In genomic region chr10:15083674-15084501, GRCh38 we compare ENCODE assay signal across 9 cellular contexts.
A peak's percentile ranks its signal among the peaks of the same experiment; 100 is the strongest.
DNase-seq lines count a peak whose midpoint lies in the region; ATAC-seq and TF ChIP-seq lines count a peak whose summit lies in the region.
"Had no signal": no experiment of that assay in that cellular context is flagged by ENCODE, and none has a peak within 500 bp of the region (broad histone marks: within the 10 kb centered on the region; RNA-seq: fewer than 3 reads in every experiment).

No MANE protein-coding gene starts in this region.

- H3K36me3 Mint-ChIP-seq in effector memory CD8-positive, alpha-beta T cell (ENCODE audit: insufficient read depth): no peaks in the 10 kb centered on the region
- H3K36me3 Mint-ChIP-seq in nephron (ENCODE audit: low read depth): no peaks in the 10 kb centered on the region

- peak overlapping the region; percentile 6 to 14 for H3K4me3 Mint-ChIP-seq in effector memory CD8-positive, alpha-beta T cell
- H3K4me3 Mint-ChIP-seq in nephron: peak overlapping the region in 2 of 3 experiments; percentile 75 to 84

- H3K4me2 ChIP-seq in Loucy (ENCODE audit: low read depth, low read length, poor library complexity, severe bottlenecking): peak overlapping the region; percentile 92

- H3F3A ChIP-seq in Loucy (ENCODE audit: low read depth): 0 out of 2 replicates have a peak, but pooled peaks cover 2% of the 10 kb centered on the region

- H2AFZ ChIP-seq in Loucy (ENCODE audit: low read length): peak overlapping the region; percentile 68

- no peaks in the 10 kb centered on the region for H3K9me3 ChIP-seq in Loucy (ENCODE audit: insufficient read depth, low read depth, low read length)

- ATAC-seq in effector memory CD8-positive, alpha-beta T cell (replicated peaks): no peak

- peaks cover 36% of the 10 kb centered on the region for H3K4me1 ChIP-seq in Loucy (ENCODE audit: insufficient read depth, low read length, poor library complexity, severe bottlenecking)

- no peaks in the 10 kb centered on the region for H3K27me3 ChIP-seq in Loucy (ENCODE audit: insufficient read depth, low read length, poor library complexity, severe bottlenecking)

- peak overlapping the region; percentile 72 for H3K4me3 ChIP-seq in Loucy (ENCODE audit: low read length, poor library complexity, severe bottlenecking)

- H4K20me1 ChIP-seq in Loucy (ENCODE audit: insufficient read depth, low read length, poor library complexity, severe bottlenecking): no peaks in the 10 kb centered on the region

- peak overlapping the region; percentile 67 for H3K27ac ChIP-seq in 22Rv1

- DNase-seq in effector memory CD8-positive, alpha-beta T cell: no peak
- DNase-seq in globus pallidus (ENCODE audit: low spot score) (no peak), NCI-H2196 (lab: John Stamatoyannopoulos, UW; ENCODE audit: unreplicated experiment) (no peak), inferior parietal cortex (ENCODE audit: extremely low spot score) (no peak)
- DNase-seq in stimulated activated CD4-positive, alpha-beta T cell treated with anti-CD3 and anti-CD28 coated beads, Interleukin-2, amount 100 ng/mL, for 48 hours: no peak
- DNase-seq: NCI-H82 had no signal

- H3K27me3 Mint-ChIP-seq in effector memory CD8-positive, alpha-beta T cell: peaks cover 0 to 6% of the 10 kb centered on the region in 2 donors
- H3K27me3 Mint-ChIP-seq in nephron (ENCODE audit: low read depth): no peaks in the 10 kb centered on the region

- peaks cover 44% of the 10 kb centered on the region for H3K79me2 ChIP-seq in Loucy (ENCODE audit: insufficient read depth, low read length)

- no peak overlapping the region for H3K27ac Mint-ChIP-seq in effector memory CD8-positive, alpha-beta T cell
- peak overlapping the region; percentile 27 to 92 (median 91) for H3K27ac Mint-ChIP-seq in nephron

- no peaks in the 10 kb centered on the region for H3K9me2 ChIP-seq in Loucy (replicated peaks; ENCODE audit: low read depth, low read length)

- no peaks in the 10 kb centered on the region for H3K9me3 Mint-ChIP-seq in effector memory CD8-positive, alpha-beta T cell
- no peaks in the 10 kb centered on the region for H3K9me3 Mint-ChIP-seq in nephron

- peak overlapping the region; percentile 19 for H3K9ac ChIP-seq in Loucy (ENCODE audit: low read depth, low read length, poor library complexity, severe bottlenecking)

- TF ChIP-seq CTCF in 22Rv1 (IDR thresholded peaks at IDR 0.05) (0 out of 2 replicates have a peak, but pooled peaks have one; percentile 26), Loucy (conservative IDR thresholded peaks at IDR 0.05; ENCODE audit: low read length) (no peak; the same call in 1 of the 2 replicates), nephron (IDR thresholded peaks at IDR 0.05; ENCODE audit: unreplicated experiment in 3 of 3) (no peak)

- H3K36me3 ChIP-seq in Loucy (ENCODE audit: insufficient read depth, low read length): no peaks in the 10 kb centered on the region

- H3K4me1 Mint-ChIP-seq in effector memory CD8-positive, alpha-beta T cell (ENCODE audit: low read depth in 2 of 2): no peaks in the 10 kb centered on the region
- peaks cover 16% of the 10 kb centered on the region for H3K4me1 Mint-ChIP-seq in nephron

Comparison
In these comparisons a context has a peak if more than half of its experiments do, and no peak if none do; other contexts are left out.
1. H3K27ac Mint-ChIP-seq: peak in nephron (3 of 3); none in effector memory CD8-positive, alpha-beta T cell (0 of 2).